ENCODE assay signal across 8 cellular contexts in genomic region chr14:73237219-73237785, GRCh38. TPM values are rescaled to one million over a fixed set of nuclear protein-coding genes. Genes with fewer than 3 reads are reported as not detected.
DNase-seq lines count a peak whose midpoint lies in the region; ATAC-seq and TF ChIP-seq lines count a peak whose summit lies in the region.

Gene PAPLN, plus strand, starts transcription at chr14:73237506. Its CDS starts 2,273 bp downstream, at chr14:73239779.

- H3K4me3 Mint-ChIP-seq in activated T-cell treated with anti-CD3 and anti-CD28 coated beads, Interleukin-2, amount 50 U/mL, for 24 hours: peak within 1 kb of the TSS; percentile 49
- H3K4me3 Mint-ChIP-seq in T-cell: peak within 1 kb of the TSS; percentile 4 to 60 (median 56)

- H3K27me3 ChIP-seq in ovary: no peaks in the 10 kb centered on the region

- H3K27ac ChIP-seq in ovary: peak within 1 kb of the TSS; percentile 45 to 77

- intact Hi-C loops in ovary (cut with DNase I): loop anchor here in 1 of 4 donors (10.0 kb wide), 1 partner anchor 53 kb away; no protein-coding TSS in a partner anchor

- H3K9me3 Mint-ChIP-seq in activated T-cell treated with anti-CD3 and anti-CD28 coated beads, Interleukin-2, amount 50 U/mL, for 24 hours: no peaks in the 10 kb centered on the region
- H3K9me3 Mint-ChIP-seq in T-cell: no peaks in the 10 kb centered on the region

- no peaks in the 10 kb centered on the region for H3K36me3 Mint-ChIP-seq in activated T-cell treated with anti-CD3 and anti-CD28 coated beads, Interleukin-2, amount 50 U/mL, for 24 hours (ENCODE audit: low read depth)
- no peaks in the 10 kb centered on the region for H3K36me3 Mint-ChIP-seq in T-cell

- peaks cover 32% of the 10 kb centered on the region for H3K4me1 ChIP-seq in ovary (ENCODE audit: insufficient read depth)

- peak within 1 kb of the TSS; percentile 54 for H3K4me3 ChIP-seq in fibroblast of villous mesenchyme (ENCODE audit: low read depth, low read length)
- peak within 1 kb of the TSS; percentile 49 for H3K4me3 ChIP-seq in ovary

- 3 to 6% (median 4%) methylated on average over 26 to 48 of the region's 48 CpGs for WGBS in ovary, 3 donors

- H3K4me1 Mint-ChIP-seq in activated T-cell treated with anti-CD3 and anti-CD28 coated beads, Interleukin-2, amount 50 U/mL, for 24 hours (ENCODE audit: low read depth): peaks cover 13% of the 10 kb centered on the region
- H3K4me1 Mint-ChIP-seq in T-cell: peaks cover 8 to 20% (median 8%) of the 10 kb centered on the region in 3 donors

- POLR2A ChIA-PET in T-cell (lab: Charles Lee): no interaction called here

- H3K27me3 Mint-ChIP-seq in activated T-cell treated with anti-CD3 and anti-CD28 coated beads, Interleukin-2, amount 50 U/mL, for 24 hours: peaks cover 87% of the 10 kb centered on the region
- H3K27me3 Mint-ChIP-seq in T-cell: peaks cover 54 to 75% of the 10 kb centered on the region in 2 donors

- H3K27ac Mint-ChIP-seq in activated T-cell treated with anti-CD3 and anti-CD28 coated beads, Interleukin-2, amount 50 U/mL, for 24 hours: no peak within 1 kb of the TSS
- H3K27ac Mint-ChIP-seq in T-cell: peak within 1 kb of the TSS in 1 of 2 donors; percentile 3

- no peaks in the 10 kb centered on the region for H3K36me3 ChIP-seq in ovary

- DNase-seq in activated T-cell treated with anti-CD3 and anti-CD28 coated beads, Interleukin-2, amount 50 U/mL, for 24 hours: peak; percentile 34
- DNase-seq in activated T-cell treated with anti-CD3 and anti-CD28 coated beads for 4 hours (no peak), T-cell (no peak), fibroblast of villous mesenchyme (ENCODE audit: low read depth) (no peak), ovary (peak; percentile 51 to 67 (median 61)), DMS114 treated with DMSO at 0.1 percent for 48 hours (lab: John Stamatoyannopoulos, UW; ENCODE audit: unreplicated experiment) (no peak)

- TF ChIP-seq CTCF in fibroblast of villous mesenchyme (IDR thresholded peaks at IDR 0.05; ENCODE audit: insufficient read depth, low read depth, low read length) (no peak), ovary (IDR thresholded peaks at IDR 0.05) (no peak)

- ATAC-seq in T-cell (replicated peaks in 1 of 4) (peak in 1 of 4 experiments; percentile 24), GM21526 (IDR thresholded peaks at IDR 0.05; ENCODE audit: low FRiP score, unreplicated experiment) (no peak), GM18511 (IDR thresholded peaks at IDR 0.05; ENCODE audit: unreplicated experiment) (no peak)

- CTCF ChIA-PET in T-cell (lab: Charles Lee): no interaction called here

- no peak for TF ChIP-seq EP300 in ovary (IDR thresholded peaks at IDR 0.05)

- H3K9me3 ChIP-seq in ovary: no peaks in the 10 kb centered on the region

- no peak for TF ChIP-seq POLR2A in ovary (IDR thresholded peaks at IDR 0.05)

RNA-seq across cellular contexts. Expression of gene PAPLN, which starts in this region (rescaled TPM):
- 1 to 10 TPM in 1 of 5 donors, under 1 TPM in 3, not detected in 1; 0.14 to 1.0 (median 0.29) TPM for total RNA-seq in T-cell
- 1.6 and 4.3 TPM in 2 replicates for total RNA-seq in fibroblast of villous mesenchyme
- 10 to 100 TPM in 6 of 7 donors, 1 to 10 TPM in 1; 4.6 to 35.4 (median 19.6) TPM for total RNA-seq in ovary
- 10 to 100 TPM in 1 of 2 donors, 1 to 10 TPM in 1; 9.3 to 18.3 TPM for polyA plus RNA-seq in ovary

Comparison
In these comparisons a context has a peak if more than half of its experiments do, and no peak if none do; other contexts are left out.
1. DNase-seq: peak in activated T-cell treated with anti-CD3 and anti-CD28 coated beads, Interleukin-2, amount 50 U/mL, for 24 hours (single experiment) and ovary (5 of 5); none in activated T-cell treated with anti-CD3 and anti-CD28 coated beads for 4 hours (single experiment), T-cell (0 of 34), fibroblast of villous mesenchyme (single experiment) and DMS114 treated with DMSO at 0.1 percent for 48 hours (single experiment).